In the genomic region with DNA sequence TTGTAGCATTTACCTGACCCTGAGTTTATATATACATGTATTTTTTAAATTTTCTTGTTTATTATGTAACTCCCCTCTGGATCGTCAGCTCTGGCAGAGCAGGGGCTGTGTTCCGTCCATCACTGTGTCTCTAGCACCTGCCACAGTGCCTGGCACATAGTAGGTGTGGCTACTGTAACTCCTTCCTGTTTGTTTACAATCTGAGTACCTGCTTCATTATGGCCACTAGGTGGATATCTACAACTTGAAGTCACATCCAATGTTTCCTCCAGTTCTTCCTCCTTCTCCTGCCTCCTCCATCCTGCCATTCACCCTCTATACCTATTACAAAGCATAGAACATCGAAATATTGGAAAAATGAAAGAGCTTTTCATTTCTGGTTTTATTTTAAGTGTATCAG, we compare ENCODE assay signal across 12 cellular contexts. TPM values are rescaled to one million over a fixed set of nuclear protein-coding genes. Genes with fewer than 3 reads are reported as not detected.
A peak's percentile ranks its signal among the peaks of the same experiment; 100 is the strongest.
DNase-seq lines count a peak whose midpoint lies in the region; ATAC-seq, FAIRE-seq and TF ChIP-seq lines count a peak whose summit lies in the region.
"Had no signal": no experiment of that assay in that cellular context is flagged by ENCODE, and none has a peak within 500 bp of the region (broad histone marks: within the 10 kb centered on the region; RNA-seq: fewer than 3 reads in every experiment).

No MANE protein-coding gene starts in this region.

- H3K9ac ChIP-seq in kidney (ENCODE audit: low read length in 2 of 2): no peak overlapping the region

- H3K27me3 ChIP-seq in Caco-2 (replicated peaks; ENCODE audit: control insufficient read depth, insufficient read depth, low read length): no peaks in the 10 kb centered on the region

- H3K9me3 ChIP-seq in Caco-2: no peaks in the 10 kb centered on the region
- H3K9me3 ChIP-seq in kidney (ENCODE audit: control insufficient read depth in 1 of 2, low read length in 2 of 2): no peaks in the 10 kb centered on the region
- H3K9me3 ChIP-seq: prostate gland had no signal

- peak; percentile 50 for ATAC-seq in HG03108 (IDR thresholded peaks at IDR 0.05; ENCODE audit: unreplicated experiment)
- no peak for ATAC-seq in activated T-cell treated with anti-CD3 and anti-CD28 coated beads, Interleukin-2, amount 50 U/mL, for 4 hours
- ATAC-seq in left ventricle myocardium superior: no peak

- H3K27me3 Mint-ChIP-seq in Caco-2 (ENCODE audit: insufficient read depth, unreplicated experiment) (peaks cover 4% of the 10 kb centered on the region), chondrocyte (ENCODE audit: low read depth) (peaks cover 19% of the 10 kb centered on the region)
- no peaks in the 10 kb centered on the region for H3K27me3 Mint-ChIP-seq in activated T-cell treated with anti-CD3 and anti-CD28 coated beads, Interleukin-2, amount 50 U/mL, for 4 hours (ENCODE audit: low read depth)

- no peak overlapping the region for H3K27ac Mint-ChIP-seq in Caco-2 (ENCODE audit: unreplicated experiment)
- H3K27ac Mint-ChIP-seq in chondrocyte (ENCODE audit: unreplicated experiment): no peak overlapping the region

- no peak overlapping the region for H3K4me3 ChIP-seq in Caco-2 (ENCODE audit: low read depth, low read length)
- no peak overlapping the region for H3K4me3 ChIP-seq in kidney (ENCODE audit: low read length in 2 of 2)
- H3K4me3 ChIP-seq: prostate gland had no signal

- H3K9me3 Mint-ChIP-seq in Caco-2 (ENCODE audit: unreplicated experiment) (no peaks in the 10 kb centered on the region), chondrocyte (ENCODE audit: low read depth) (no peaks in the 10 kb centered on the region)
- H3K9me3 Mint-ChIP-seq in activated T-cell treated with anti-CD3 and anti-CD28 coated beads, Interleukin-2, amount 50 U/mL, for 4 hours: no peaks in the 10 kb centered on the region

- no TSS peak for BruUV-seq in Caco-2 (replicated peaks; lab: Mats Ljungman, UMichigan)

- FAIRE-seq in GM18507 (lab: Jason Lieb, UNC): peak; percentile 78
- FAIRE-seq in kidney (lab: Jason Lieb, UNC): no peak

- H3K27ac ChIP-seq in kidney (ENCODE audit: low read depth in 2 of 2, low read length in 2 of 2): no peak overlapping the region
- H3K27ac ChIP-seq: prostate gland had no signal

- H3K36me3 ChIP-seq in Caco-2 (ENCODE audit: control insufficient read depth, insufficient read depth, low read length): no peaks in the 10 kb centered on the region
- no peaks in the 10 kb centered on the region for H3K36me3 ChIP-seq in kidney (ENCODE audit: control insufficient read depth in 1 of 2, insufficient read depth in 2 of 2, low read length in 2 of 2)
- H3K36me3 ChIP-seq: prostate gland had no signal

- TF ChIP-seq CTCF in Caco-2 (IDR thresholded peaks at IDR 0.05; ENCODE audit: insufficient read depth in 1 of 2, low read depth in 1 of 2, low read length in 1 of 2, severe bottlenecking in 1 of 2, unreplicated experiment in 1 of 2): peak; percentile 42 to 62
- TF ChIP-seq CTCF in chondrocyte (IDR thresholded peaks at IDR 0.05): peak; percentile 42
- TF ChIP-seq CTCF in kidney (IDR thresholded peaks at IDR 0.05; ENCODE audit: borderline replicate concordance, extremely low read depth, insufficient read depth): no peak

- H3K4me3 Mint-ChIP-seq in Caco-2 (ENCODE audit: unreplicated experiment) (no peak overlapping the region), chondrocyte (ENCODE audit: unreplicated experiment) (no peak overlapping the region)
- no peak overlapping the region for H3K4me3 Mint-ChIP-seq in activated T-cell treated with anti-CD3 and anti-CD28 coated beads, Interleukin-2, amount 50 U/mL, for 4 hours

- peak in 1 of 2 experiments; percentile 29 for DNase-seq in Caco-2
- peak; percentile 4 for DNase-seq in GM18507 (ENCODE audit: extremely low spot score, insufficient read length, low read depth)
- DNase-seq in chondrocyte (ENCODE audit: low spot score): no peak
- no peak for DNase-seq in activated T-cell treated with anti-CD3 and anti-CD28 coated beads, Interleukin-2, amount 50 U/mL, for 4 hours
- no peak for DNase-seq in left ventricle myocardium superior
- no peak for DNase-seq in stimulated activated CD8-positive, alpha-beta memory T cell treated with anti-CD3 and anti-CD28 coated beads, Interleukin-4, amount 100 ng/mL, for 48 hours
- DNase-seq in kidney: no peak
- DNase-seq: GF-D8, head of caudate nucleus, NCI-H446 had no signal

- POLR2A ChIA-PET in Caco-2 (lab: Charles Lee): no interaction called here

- H3K36me3 Mint-ChIP-seq in Caco-2 (ENCODE audit: insufficient read depth, unreplicated experiment): no peaks in the 10 kb centered on the region
- no peaks in the 10 kb centered on the region for H3K36me3 Mint-ChIP-seq in chondrocyte (ENCODE audit: low read depth)
- no peaks in the 10 kb centered on the region for H3K36me3 Mint-ChIP-seq in activated T-cell treated with anti-CD3 and anti-CD28 coated beads, Interleukin-2, amount 50 U/mL, for 4 hours (ENCODE audit: insufficient read depth)

- H3K4me1 Mint-ChIP-seq in Caco-2 (ENCODE audit: low read depth, unreplicated experiment) (peaks cover 10% of the 10 kb centered on the region), chondrocyte (ENCODE audit: low read depth) (no peaks in the 10 kb centered on the region)
- no peaks in the 10 kb centered on the region for H3K4me1 Mint-ChIP-seq in activated T-cell treated with anti-CD3 and anti-CD28 coated beads, Interleukin-2, amount 50 U/mL, for 4 hours (ENCODE audit: low read depth)

- no peaks in the 10 kb centered on the region for H3K4me1 ChIP-seq in Caco-2
- no peaks in the 10 kb centered on the region for H3K4me1 ChIP-seq in kidney (ENCODE audit: control insufficient read depth in 1 of 2, insufficient read depth in 1 of 2, low read depth in 1 of 2, low read length in 2 of 2)
- H3K4me1 ChIP-seq: prostate gland had no signal

- CTCF ChIA-PET in Caco-2 (lab: Charles Lee): no interaction called here

- intact Hi-C loops in Caco-2 (cut with micrococcal nuclease; ENCODE audit: unreplicated experiment): loop anchor here (1.0 kb wide), 3 partner anchors 191 to 296 kb away; no protein-coding TSS in a partner anchor
- intact Hi-C loops in left ventricle myocardium superior (cut with micrococcal nuclease): no loop called here
- intact Hi-C loops in kidney (cut with DNase I): no loop called here

RNA-seq across cellular contexts. Expression of gene PPP1R2B, which starts 14.2 kb away (rescaled TPM):
- total RNA-seq in Caco-2 (2022) (not detected in 2 replicates), chondrocyte (not detected in 3 replicates), left ventricle myocardium superior (not detected), kidney (not detected)
- total RNA-seq in activated T-cell treated with anti-CD3 and anti-CD28 coated beads, Interleukin-2, amount 50 U/mL, for 4 hours: under 1 TPM in 1 of 3 donors, not detected in 2; 0.20 TPM
- not detected for polyA plus RNA-seq in kidney (ENCODE audit: insufficient read depth, low read depth, low replicate concordance)
